Comparison of ENCODE assay signal across 20 cellular contexts in genomic region chr10:29600067-29600466, GRCh38. TPM values are rescaled to one million over a fixed set of nuclear protein-coding genes. Genes with fewer than 3 reads are reported as not detected.
DNase-seq lines count a peak whose midpoint lies in the region; ATAC-seq and TF ChIP-seq lines count a peak whose summit lies in the region.
"Had no signal": no experiment of that assay in that cellular context is flagged by ENCODE, and none has a peak within 500 bp of the region (broad histone marks: within the 10 kb centered on the region; RNA-seq: fewer than 3 reads in every experiment).

No MANE protein-coding gene starts in this region.

- peaks cover 10% of the 10 kb centered on the region for H3K4me1 ChIP-seq in RWPE2 (ENCODE audit: insufficient read depth, poor library complexity, severe bottlenecking)
- H3K4me1 ChIP-seq in gastroesophageal sphincter = peaks cover 0 to 100% (median 18%) of the 10 kb centered on the region in 3 donors
- H3K4me1 ChIP-seq in upper lobe of left lung = peaks cover 0 to 3% (median 0%) of the 10 kb centered on the region in 4 donors

- ATAC-seq in activated CD4-positive, alpha-beta T cell treated with anti-CD3 and anti-CD28 coated beads for 36 hours = peak; percentile 66
- ATAC-seq in RWPE2 (ENCODE audit: low read depth) = peak; percentile 71
- no peak for ATAC-seq in gastroesophageal sphincter
- peak; percentile 39 for ATAC-seq in stimulated activated naive CD8-positive, alpha-beta T cell treated with anti-CD3 and anti-CD28 coated beads, Interleukin-15, amount 100 ng/mL, for 72 hours
- ATAC-seq in HG03521 (IDR thresholded peaks at IDR 0.05; ENCODE audit: unreplicated experiment) = no peak
- no peak for ATAC-seq in HG02798 (IDR thresholded peaks at IDR 0.05; ENCODE audit: poor library complexity, unreplicated experiment)
- no peak for ATAC-seq in upper lobe of left lung (ENCODE audit: low FRiP score in 2 of 2)
- ATAC-seq: mucosa of descending colon had no signal

- no peak overlapping the region for H3K4me3 Mint-ChIP-seq in activated CD4-positive, alpha-beta T cell treated with anti-CD3 and anti-CD28 coated beads for 36 hours
- no peak overlapping the region for H3K4me3 Mint-ChIP-seq in stimulated activated naive CD8-positive, alpha-beta T cell treated with anti-CD3 and anti-CD28 coated beads, Interleukin-15, amount 100 ng/mL, for 72 hours
- H3K4me3 Mint-ChIP-seq: activated naive CD4-positive, alpha-beta T cell treated with anti-CD3 and anti-CD28 coated beads, Interleukin-2, amount 50 U/mL, for 24 hours; CD4-positive, alpha-beta memory T cell had no signal

- H3K27ac Mint-ChIP-seq in activated CD4-positive, alpha-beta T cell treated with anti-CD3 and anti-CD28 coated beads for 36 hours = no peak overlapping the region
- H3K27ac Mint-ChIP-seq in stimulated activated naive CD8-positive, alpha-beta T cell treated with anti-CD3 and anti-CD28 coated beads, Interleukin-15, amount 100 ng/mL, for 72 hours = peak overlapping the region in 1 of 2 donors; percentile 19
- H3K27ac Mint-ChIP-seq: activated naive CD4-positive, alpha-beta T cell treated with anti-CD3 and anti-CD28 coated beads, Interleukin-2, amount 50 U/mL, for 24 hours had no signal

- TF ChIP-seq POLR2A in gastroesophageal sphincter (IDR thresholded peaks at IDR 0.05) (no peak), upper lobe of left lung (IDR thresholded peaks at IDR 0.05) (no peak)

- H3K36me3 ChIP-seq in RWPE2 (ENCODE audit: low read depth) (no peaks in the 10 kb centered on the region), gastroesophageal sphincter (peaks cover 0 to 15% of the 10 kb centered on the region in 2 donors), upper lobe of left lung (no peaks in the 10 kb centered on the region)

- H3K27me3 Mint-ChIP-seq in activated CD4-positive, alpha-beta T cell treated with anti-CD3 and anti-CD28 coated beads for 36 hours = no peaks in the 10 kb centered on the region
- H3K27me3 Mint-ChIP-seq in stimulated activated naive CD8-positive, alpha-beta T cell treated with anti-CD3 and anti-CD28 coated beads, Interleukin-15, amount 100 ng/mL, for 72 hours = no peaks in the 10 kb centered on the region
- H3K27me3 Mint-ChIP-seq: activated naive CD4-positive, alpha-beta T cell treated with anti-CD3 and anti-CD28 coated beads, Interleukin-2, amount 50 U/mL, for 24 hours; CD4-positive, alpha-beta memory T cell had no signal

- TF ChIP-seq EP300 in gastroesophageal sphincter (IDR thresholded peaks at IDR 0.05) (no peak), upper lobe of left lung (IDR thresholded peaks at IDR 0.05) (no peak)

- H3K27ac ChIP-seq in RWPE2 (ENCODE audit: poor library complexity, severe bottlenecking) (peak overlapping the region; percentile 11), gastroesophageal sphincter (peak overlapping the region in 3 of 4 donors; percentile 71 to 80 (median 77)), upper lobe of left lung (no peak overlapping the region)
- H3K27ac ChIP-seq: HL-60, KMS-11 had no signal

- H3K4me3 ChIP-seq in RWPE2 (ENCODE audit: severe bottlenecking) (no peak overlapping the region), gastroesophageal sphincter (no peak overlapping the region), upper lobe of left lung (no peak overlapping the region)
- H3K4me3 ChIP-seq: mucosa of descending colon, skin epidermis had no signal

- intact Hi-C loops in activated CD4-positive, alpha-beta T cell treated with anti-CD3 and anti-CD28 coated beads for 36 hours (cut with DNase I, micrococcal nuclease) = no loop called here

- H3K9me3 Mint-ChIP-seq in activated CD4-positive, alpha-beta T cell treated with anti-CD3 and anti-CD28 coated beads for 36 hours (ENCODE audit: low read depth) = no peaks in the 10 kb centered on the region
- no peaks in the 10 kb centered on the region for H3K9me3 Mint-ChIP-seq in stimulated activated naive CD8-positive, alpha-beta T cell treated with anti-CD3 and anti-CD28 coated beads, Interleukin-15, amount 100 ng/mL, for 72 hours
- H3K9me3 Mint-ChIP-seq: activated naive CD4-positive, alpha-beta T cell treated with anti-CD3 and anti-CD28 coated beads, Interleukin-2, amount 50 U/mL, for 24 hours; CD4-positive, alpha-beta memory T cell had no signal

- CTCF ChIA-PET in activated CD4-positive, alpha-beta T cell treated with anti-CD3 and anti-CD28 coated beads for 36 hours (lab: Charles Lee) = interaction anchor here (1.1 kb wide), 1 partner anchor 9 kb away, joined by 5 read pairs; no protein-coding TSS in a partner anchor

- H3K9me3 ChIP-seq in RWPE2 (ENCODE audit: severe bottlenecking) (no peaks in the 10 kb centered on the region), gastroesophageal sphincter (no peaks in the 10 kb centered on the region), upper lobe of left lung (no peaks in the 10 kb centered on the region)
- H3K9me3 ChIP-seq: mucosa of descending colon had no signal

- POLR2A ChIA-PET in activated CD4-positive, alpha-beta T cell treated with anti-CD3 and anti-CD28 coated beads for 36 hours (lab: Charles Lee) = no interaction called here

- TF ChIP-seq CTCF in RWPE2 (IDR thresholded peaks at IDR 0.05; ENCODE audit: poor library complexity, severe bottlenecking) (no peak), gastroesophageal sphincter (IDR thresholded peaks at IDR 0.05) (no peak), upper lobe of left lung (IDR thresholded peaks at IDR 0.05) (no peak)

- H3K4me1 Mint-ChIP-seq in activated CD4-positive, alpha-beta T cell treated with anti-CD3 and anti-CD28 coated beads for 36 hours = peaks cover 16% of the 10 kb centered on the region
- H3K4me1 Mint-ChIP-seq in stimulated activated naive CD8-positive, alpha-beta T cell treated with anti-CD3 and anti-CD28 coated beads, Interleukin-15, amount 100 ng/mL, for 72 hours = no peaks in the 10 kb centered on the region

- WGBS in gastroesophageal sphincter (ENCODE audit: low coverage in 1 of 2), 2 donors = no CpG with 5 or more reads among the region's 2 CpGs
- WGBS in upper lobe of left lung, 2 donors = 83 to 100% methylated on average over 2 of the region's 2 CpGs

- no peaks in the 10 kb centered on the region for H3K36me3 Mint-ChIP-seq in activated CD4-positive, alpha-beta T cell treated with anti-CD3 and anti-CD28 coated beads for 36 hours (ENCODE audit: low read depth)

- DNase-seq in activated CD4-positive, alpha-beta T cell treated with anti-CD3 and anti-CD28 coated beads for 36 hours = no peak
- DNase-seq in activated CD4-positive, alpha-beta T cell treated with anti-CD3 and anti-CD28 coated beads, Interleukin-2, amount 50 U/mL, for 1 hour = no peak
- DNase-seq in RWPE2 (ENCODE audit: low spot score) (no peak), upper lobe of left lung (no peak)
- DNase-seq in stimulated activated naive CD8-positive, alpha-beta T cell treated with anti-CD3 and anti-CD28 coated beads, Interleukin-15, amount 100 ng/mL, for 72 hours = no peak
- DNase-seq: caudate nucleus; CD4-positive, alpha-beta memory T cell; islet precursor cell; mucosa of descending colon; NCI-H1417 treated with DMSO at 0.1 percent for 48 hours; NCI-H446 treated with DMSO at 0.1 percent for 48 hours; occipital lobe; stimulated activated naive CD4-positive, alpha-beta T cell treated with Interleukin-2 at 50 U/mL for 16 hours had no signal

- H3K27me3 ChIP-seq in RWPE2 (ENCODE audit: insufficient read depth, poor library complexity, severe bottlenecking) = no peaks in the 10 kb centered on the region
- H3K27me3 ChIP-seq in gastroesophageal sphincter = no peaks in the 10 kb centered on the region
- H3K27me3 ChIP-seq in upper lobe of left lung = no peaks in the 10 kb centered on the region

RNA-seq across cellular contexts. Expression of gene SVIL, which starts 34.7 kb away (rescaled TPM):
- 10 to 100 TPM; 12.5 to 17.0 TPM for total RNA-seq in activated CD4-positive, alpha-beta T cell treated with anti-CD3 and anti-CD28 coated beads for 36 hours
- total RNA-seq in gastroesophageal sphincter = 1,000 to 10,000 TPM in 2 of 4 donors, 100 to 1,000 TPM in 2; 585 to 1,262 (median 942) TPM
- 100 to 1,000 TPM in 4 of 6 donors, 10 to 100 TPM in 2; 65.5 to 137 (median 105) TPM for total RNA-seq in upper lobe of left lung

Comparison
In these comparisons a context has a peak if more than half of its experiments do, and no peak if none do; other contexts are left out.
1. ATAC-seq: peak in activated CD4-positive, alpha-beta T cell treated with anti-CD3 and anti-CD28 coated beads for 36 hours (single experiment), RWPE2 (single experiment) and stimulated activated naive CD8-positive, alpha-beta T cell treated with anti-CD3 and anti-CD28 coated beads, Interleukin-15, amount 100 ng/mL, for 72 hours (single experiment); none in gastroesophageal sphincter (single experiment), HG03521 (single experiment), HG02798 (single experiment) and upper lobe of left lung (0 of 2).
2. H3K27ac ChIP-seq: peak in RWPE2 (single experiment) and gastroesophageal sphincter (3 of 4); none in upper lobe of left lung (0 of 4).
3. RNA of gene SVIL, which starts 34.7 kb away (total RNA-seq): 585 to 1,262 TPM in gastroesophageal sphincter; 65.5 to 137 TPM in upper lobe of left lung and 12.5 to 17.0 TPM in activated CD4-positive, alpha-beta T cell treated with anti-CD3 and anti-CD28 coated beads for 36 hours; every median in the first group is over 4 times any median in the second.